ENCODE assay signal across 1 cellular context in genomic region chr11:20097319-20098221, GRCh38.
TF ChIP-seq lines count a peak whose summit lies in the region.

No MANE protein-coding gene starts in this region.

TF ChIP-seq in K562, 482 proteins besides CTCF, POLR2A, EP300 and RAD21 (continued from another document and continues in another):
- TF ChIP-seq ZNF584 (CRISPR knock-in tag; IDR thresholded peaks at IDR 0.05; ENCODE audit: low read depth) (no peak), ZNF24 (IDR thresholded peaks at IDR 0.05) (no peak), SIN3B (IDR thresholded peaks at IDR 0.05; ENCODE audit: low read depth) (no peak), NEUROD1 (IDR thresholded peaks at IDR 0.05; ENCODE audit: borderline replicate concordance, low read depth, low read length, partially characterized antibody) (peak; percentile 28), ZNF224 (CRISPR knock-in tag; IDR thresholded peaks at IDR 0.05) (no peak), MEIS2 (IDR thresholded peaks at IDR 0.05; ENCODE audit: partially characterized antibody) (peak; percentile 96), FOXA1 (IDR thresholded peaks at IDR 0.05; ENCODE audit: borderline replicate concordance) (no peak), FOSL1 (tag; conservative IDR thresholded peaks at IDR 0.05) (peak; percentile 71), ZNF232 (CRISPR knock-in tag; IDR thresholded peaks at IDR 0.05) (no peak), E2F5 (CRISPR knock-in tag; IDR thresholded peaks at IDR 0.05) (no peak), NFATC3 (IDR thresholded peaks at IDR 0.05) (peak; percentile 53; the same call in 1 of the 2 replicates), PBX2 (CRISPR knock-in tag; IDR thresholded peaks at IDR 0.05; ENCODE audit: low read depth) (no peak), PBX2 (tag; conservative IDR thresholded peaks at IDR 0.05; ENCODE audit: low read depth) (peak; percentile 66), ZBTB49 (CRISPR knock-in tag; IDR thresholded peaks at IDR 0.05; ENCODE audit: borderline replicate concordance) (no peak), ZBTB11 (CRISPR knock-in tag; IDR thresholded peaks at IDR 0.05) (no peak), ZNF23 (CRISPR knock-in tag; IDR thresholded peaks at IDR 0.05) (no peak), SAFB2 (IDR thresholded peaks at IDR 0.05; ENCODE audit: borderline replicate concordance, low read depth, low read length, severe bottlenecking) (no peak), RBM25 (IDR thresholded peaks at IDR 0.05; ENCODE audit: low read depth, low read length, severe bottlenecking) (no peak), PATZ1 (CRISPR knock-in tag; IDR thresholded peaks at IDR 0.05; ENCODE audit: borderline replicate concordance) (no peak), POLR2B (IDR thresholded peaks at IDR 0.05; ENCODE audit: low read depth, partially characterized antibody) (no peak), NCOR1 (IDR thresholded peaks at IDR 0.05) (no peak), DLX4 (CRISPR knock-in tag; IDR thresholded peaks at IDR 0.05) (no peak), CHD1 (IDR thresholded peaks at IDR 0.05; ENCODE audit: low read length) (no peak), RBM39 (optimal IDR thresholded peaks at IDR 0.05; ENCODE audit: low read depth, low read length) (no peak), CC2D1A (IDR thresholded peaks at IDR 0.05) (no peak), ZNF431 (CRISPR knock-in tag; IDR thresholded peaks at IDR 0.05) (no peak), ZNF445 (CRISPR knock-in tag; IDR thresholded peaks at IDR 0.05; ENCODE audit: low read depth) (no peak), RB1 (IDR thresholded peaks at IDR 0.05; ENCODE audit: low read depth) (no peak), ZNF263 (CRISPR knock-in tag; IDR thresholded peaks at IDR 0.05; ENCODE audit: borderline replicate concordance) (no peak), EWSR1 (IDR thresholded peaks at IDR 0.05; ENCODE audit: borderline replicate concordance, low read depth, partially characterized antibody) (no peak), LARP7 (IDR thresholded peaks at IDR 0.05) (no peak), SREBF1 (IDR thresholded peaks at IDR 0.05; ENCODE audit: borderline replicate concordance, low read depth, low read length) (no peak), ZNF175 (CRISPR knock-in tag; IDR thresholded peaks at IDR 0.05; ENCODE audit: low read depth) (no peak), ZNF518B (CRISPR knock-in tag; IDR thresholded peaks at IDR 0.05) (no peak), ZNF511 (CRISPR knock-in tag; IDR thresholded peaks at IDR 0.05) (no peak), ZBTB12 (CRISPR knock-in tag; IDR thresholded peaks at IDR 0.05) (no peak), SRSF1 (IDR thresholded peaks at IDR 0.05; ENCODE audit: low read depth, low read length) (no peak), RBM17 (IDR thresholded peaks at IDR 0.05; ENCODE audit: borderline replicate concordance, low read depth, low read length) (no peak), YY1 (IDR thresholded peaks at IDR 0.05; ENCODE audit: borderline replicate concordance in 1 of 3, control insufficient read depth in 1 of 3, extremely low read depth in 1 of 3, insufficient read depth in 3 of 3, insufficient read length in 1 of 3, insufficient replicate concordance in 2 of 3, low read depth in 1 of 3, low read length in 2 of 3) (no peak), ZFPM2 (CRISPR knock-in tag; IDR thresholded peaks at IDR 0.05) (no peak), JUND (IDR thresholded peaks at IDR 0.05; ENCODE audit: borderline replicate concordance, low read depth, low read length) (peak; percentile 81), JUND (tag; IDR thresholded peaks at IDR 0.05; ENCODE audit: borderline replicate concordance, low read depth, low read length) (peak; percentile 78; the same call in 2 of the 3 replicates), NONO (IDR thresholded peaks at IDR 0.05; ENCODE audit: low read depth in 2 of 2, low read length in 1 of 2) (no peak)
